22 cellular contexts compared by ENCODE assay signal in genomic region chr5:143196601-143197259, GRCh38.
DNase-seq lines count a peak whose midpoint lies in the region; ATAC-seq and TF ChIP-seq lines count a peak whose summit lies in the region.
"Had no signal": no experiment of that assay in that cellular context is flagged by ENCODE, and none has a peak within 500 bp of the region (broad histone marks: within the 10 kb centered on the region; RNA-seq: fewer than 3 reads in every experiment).

No MANE protein-coding gene starts in this region.

- peak; percentile 66 for TF ChIP-seq CTCF in HFFc6 (IDR thresholded peaks at IDR 0.05)

- no peak overlapping the region for H3K4me3 Mint-ChIP-seq in T-helper 1 cell treated with Interleukin-12 subunit alpha and Interleukin-12 subunit beta and Interleukin-4 antibody, amounts not matched to agents 30 μg/mL and 1 μg/mL, for 36 hours
- no peak overlapping the region for H3K4me3 Mint-ChIP-seq in HFFc6
- H3K4me3 Mint-ChIP-seq in activated T-helper 17 cell treated with anti-CD3 and anti-CD28 coated beads, Interleukin-2, amount 50 U/mL, for 72 hours: no peak overlapping the region
- H3K4me3 Mint-ChIP-seq in natural killer cell treated with Interleukin-12 subunit alpha and Interleukin-12 subunit beta and Interleukin-15 and Interleukin-18, amount 100 ng/mL, for 72 hours: peak overlapping the region; percentile 75
- H3K4me3 Mint-ChIP-seq: dendritic cell treated with granulocyte-macrophage colony-stimulating factor and Interleukin-4, amounts not matched to agents 40 ng/mL and 50 ng/mL, for 4 days; IgD-negative memory B cell had no signal

- peaks cover 22% of the 10 kb centered on the region for H3K36me3 Mint-ChIP-seq in T-helper 1 cell treated with Interleukin-12 subunit alpha and Interleukin-12 subunit beta and Interleukin-4 antibody, amounts not matched to agents 30 μg/mL and 1 μg/mL, for 36 hours (ENCODE audit: low read depth)
- H3K36me3 Mint-ChIP-seq in HFFc6 (ENCODE audit: low read depth): peaks cover 5% of the 10 kb centered on the region; the same call in 1 of the 2 replicates
- no peaks in the 10 kb centered on the region for H3K36me3 Mint-ChIP-seq in activated T-helper 17 cell treated with anti-CD3 and anti-CD28 coated beads, Interleukin-2, amount 50 U/mL, for 72 hours (ENCODE audit: low read depth)
- H3K36me3 Mint-ChIP-seq in natural killer cell treated with Interleukin-12 subunit alpha and Interleukin-12 subunit beta and Interleukin-15 and Interleukin-18, amount 100 ng/mL, for 72 hours: peaks cover 29% of the 10 kb centered on the region

- H3K9me3 Mint-ChIP-seq in T-helper 1 cell treated with Interleukin-12 subunit alpha and Interleukin-12 subunit beta and Interleukin-4 antibody, amounts not matched to agents 30 μg/mL and 1 μg/mL, for 36 hours: peaks cover 24% of the 10 kb centered on the region
- H3K9me3 Mint-ChIP-seq in HFFc6: no peaks in the 10 kb centered on the region; the same call in 1 of the 2 replicates
- H3K9me3 Mint-ChIP-seq in activated T-helper 17 cell treated with anti-CD3 and anti-CD28 coated beads, Interleukin-2, amount 50 U/mL, for 72 hours: peaks cover 7% of the 10 kb centered on the region
- H3K9me3 Mint-ChIP-seq in natural killer cell treated with Interleukin-12 subunit alpha and Interleukin-12 subunit beta and Interleukin-15 and Interleukin-18, amount 100 ng/mL, for 72 hours: peaks cover 4% of the 10 kb centered on the region

- no peak for ATAC-seq in activated T-helper 17 cell treated with anti-CD3 and anti-CD28 coated beads, Interleukin-2, amount 50 U/mL, for 72 hours (replicated peaks)
- ATAC-seq in natural killer cell treated with Interleukin-12 subunit alpha and Interleukin-12 subunit beta and Interleukin-15 and Interleukin-18, amount 100 ng/mL, for 72 hours: no peak
- ATAC-seq: lower lobe of right lung, upper lobe of right lung had no signal

- H3K27ac Mint-ChIP-seq in T-helper 1 cell treated with Interleukin-12 subunit alpha and Interleukin-12 subunit beta and Interleukin-4 antibody, amounts not matched to agents 30 μg/mL and 1 μg/mL, for 36 hours: peak overlapping the region; percentile 3
- no peak overlapping the region for H3K27ac Mint-ChIP-seq in HFFc6
- peak overlapping the region; percentile 31 for H3K27ac Mint-ChIP-seq in activated T-helper 17 cell treated with anti-CD3 and anti-CD28 coated beads, Interleukin-2, amount 50 U/mL, for 72 hours
- peak overlapping the region; percentile 83 to 95 for H3K27ac Mint-ChIP-seq in natural killer cell treated with Interleukin-12 subunit alpha and Interleukin-12 subunit beta and Interleukin-15 and Interleukin-18, amount 100 ng/mL, for 72 hours
- H3K27ac Mint-ChIP-seq: dendritic cell treated with granulocyte-macrophage colony-stimulating factor and Interleukin-4, amounts not matched to agents 40 ng/mL and 50 ng/mL, for 4 days had no signal

- H3K4me1 Mint-ChIP-seq in T-helper 1 cell treated with Interleukin-12 subunit alpha and Interleukin-12 subunit beta and Interleukin-4 antibody, amounts not matched to agents 30 μg/mL and 1 μg/mL, for 36 hours (ENCODE audit: low read depth): peaks cover 12% of the 10 kb centered on the region
- H3K4me1 Mint-ChIP-seq in HFFc6 (ENCODE audit: low read depth): peaks cover 53% of the 10 kb centered on the region
- peaks cover 9% of the 10 kb centered on the region for H3K4me1 Mint-ChIP-seq in activated T-helper 17 cell treated with anti-CD3 and anti-CD28 coated beads, Interleukin-2, amount 50 U/mL, for 72 hours
- H3K4me1 Mint-ChIP-seq in natural killer cell treated with Interleukin-12 subunit alpha and Interleukin-12 subunit beta and Interleukin-15 and Interleukin-18, amount 100 ng/mL, for 72 hours (ENCODE audit: low read depth in 2 of 2): peaks cover 59 to 67% of the 10 kb centered on the region in 2 donors

- DNase-seq in T-helper 1 cell (no peak), HFFc6 (no peak), EL (no peak), SIG-M5 treated with dmso at 0.1 percent for 504 hours (lab: John Stamatoyannopoulos, UW; ENCODE audit: unreplicated experiment) (no peak)
- DNase-seq in natural killer cell treated with Interleukin-12 subunit alpha and Interleukin-12 subunit beta and Interleukin-15 and Interleukin-18, amount 100 ng/mL, for 72 hours (ENCODE audit: low spot score): no peak
- no peak for DNase-seq in activated CD8-positive, alpha-beta memory T cell treated with anti-CD3 and anti-CD28 coated beads for 24 hours
- DNase-seq: 8988T; activated CD4-positive, alpha-beta T cell treated with anti-CD3 and anti-CD28 coated beads, Interleukin-2, amount 50 U/mL, for 48 hours; BE2C; brain microvascular endothelial cell; Calu3; foreskin melanocyte; hippocampal formation; islet precursor cell; lower lobe of right lung; NCI-H187; stimulated activated CD4-positive, alpha-beta T cell treated with anti-CD3 and anti-CD28 coated beads, Interleukin-4, amount 100 ng/mL, for 24 hours; upper lobe of right lung had no signal

- H3K27me3 Mint-ChIP-seq in T-helper 1 cell treated with Interleukin-12 subunit alpha and Interleukin-12 subunit beta and Interleukin-4 antibody, amounts not matched to agents 30 μg/mL and 1 μg/mL, for 36 hours (ENCODE audit: low read depth): no peaks in the 10 kb centered on the region
- H3K27me3 Mint-ChIP-seq in HFFc6 (ENCODE audit: insufficient read depth): no peaks in the 10 kb centered on the region
- no peaks in the 10 kb centered on the region for H3K27me3 Mint-ChIP-seq in activated T-helper 17 cell treated with anti-CD3 and anti-CD28 coated beads, Interleukin-2, amount 50 U/mL, for 72 hours
- H3K27me3 Mint-ChIP-seq in natural killer cell treated with Interleukin-12 subunit alpha and Interleukin-12 subunit beta and Interleukin-15 and Interleukin-18, amount 100 ng/mL, for 72 hours: no peaks in the 10 kb centered on the region
- H3K27me3 Mint-ChIP-seq: dendritic cell treated with granulocyte-macrophage colony-stimulating factor and Interleukin-4, amounts not matched to agents 40 ng/mL and 50 ng/mL, for 4 days; IgD-negative memory B cell had no signal
